Comparison of ENCODE assay signal across 9 cellular contexts in the genomic region with DNA sequence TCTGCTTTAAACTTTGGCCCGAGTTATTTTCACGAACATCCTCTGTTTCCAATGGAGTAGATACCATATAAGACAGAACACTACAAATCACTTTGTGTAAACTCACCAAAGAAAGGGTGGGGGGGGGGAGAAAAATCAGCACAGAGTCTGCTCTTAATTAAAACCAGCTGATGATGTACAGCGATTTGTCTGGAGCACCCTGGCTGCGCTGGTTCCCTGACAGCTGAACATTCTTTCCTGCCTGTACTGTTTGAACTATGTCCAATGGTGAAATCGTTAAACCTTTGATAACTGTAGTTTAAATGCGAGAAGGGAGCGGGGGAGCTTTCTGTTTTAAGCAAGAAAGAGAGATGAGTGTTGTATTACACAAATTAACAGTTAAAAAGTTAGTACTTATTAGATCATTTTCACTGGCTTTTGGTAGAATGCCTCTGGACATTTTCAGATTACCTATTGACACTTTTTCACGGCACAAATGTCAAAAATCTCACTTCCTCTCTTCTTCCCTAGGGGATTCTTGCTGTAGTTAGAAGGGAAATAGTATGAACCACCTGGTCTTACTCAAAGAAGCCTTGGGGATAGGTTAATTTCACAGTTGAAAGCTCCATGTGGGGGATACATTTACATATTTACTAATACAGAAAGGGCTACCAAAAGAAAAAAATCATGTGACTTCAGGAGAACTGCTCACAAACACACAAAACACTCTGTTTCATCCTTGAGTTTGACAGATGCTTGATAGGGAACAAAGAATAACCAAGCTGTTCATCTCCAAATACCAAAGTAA.
A peak's percentile ranks its signal among the peaks of the same experiment; 100 is the strongest.
DNase-seq lines count a peak whose midpoint lies in the region; ATAC-seq and TF ChIP-seq lines count a peak whose summit lies in the region.
"Had no signal": no experiment of that assay in that cellular context is flagged by ENCODE, and none has a peak within 500 bp of the region (broad histone marks: within the 10 kb centered on the region; RNA-seq: fewer than 3 reads in every experiment).

No MANE protein-coding gene starts in this region.

- H3K36me3 ChIP-seq in mesenchymal stem cell (ENCODE audit: control insufficient read depth in 1 of 2, insufficient read depth in 2 of 2, low read depth in 1 of 2, low read length in 2 of 2) (no peaks in the 10 kb centered on the region), spleen (no peaks in the 10 kb centered on the region)

- H3K9me3 ChIP-seq in mesenchymal stem cell (ENCODE audit: control insufficient read depth, low read length) (no peaks in the 10 kb centered on the region), spleen (peaks cover 0 to 7% (median 0%) of the 10 kb centered on the region in 8 donors)

- no peak overlapping the region for H3K18ac ChIP-seq in mesenchymal stem cell (ENCODE audit: low read depth in 1 of 2, low read length in 2 of 2)

- H4K91ac ChIP-seq in mesenchymal stem cell (ENCODE audit: low read length): no peak overlapping the region

- no peak overlapping the region for H3K14ac ChIP-seq in mesenchymal stem cell (ENCODE audit: low read length in 2 of 2)

- H3K4me3 ChIP-seq in GM12865 (ENCODE audit: low read depth, low read length) (no peak overlapping the region), mesenchymal stem cell (ENCODE audit: insufficient read depth in 1 of 2, low read depth in 1 of 2, low read length in 2 of 2) (peak overlapping the region in 1 of 2 experiments; percentile 43), spleen (no peak overlapping the region)
- no peak overlapping the region for H3K4me3 ChIP-seq in Jurkat, Clone E6-1 (ENCODE audit: low read length)

- no peak overlapping the region for H4K8ac ChIP-seq in mesenchymal stem cell (ENCODE audit: low read length)

- 52% methylated on average over 3 of the region's 8 CpGs for WGBS in mesenchymal stem cell
- WGBS in spleen, 5 donors: 43 to 73% (median 62%) methylated on average over 8 of the region's 8 CpGs

- H3K79me1 ChIP-seq in mesenchymal stem cell (replicated peaks; ENCODE audit: low read length, poor library complexity, severe bottlenecking): no peaks in the 10 kb centered on the region

- DNase-seq in GM12865 (ENCODE audit: low read depth): peak; percentile 74
- DNase-seq in Jurkat, Clone E6-1 (ENCODE audit: low read depth, low spot score): peak; percentile 23
- peak; percentile 49 for DNase-seq in mesenchymal stem cell
- no peak for DNase-seq in stimulated activated CD4-positive, alpha-beta T cell treated with anti-CD3 and anti-CD28 coated beads, Interleukin-1b, Interleukin-23, amount 100 ng/mL, for 48 hours
- DNase-seq in HPDE6-E6E7 (ENCODE audit: extremely low spot score): no peak
- no peak for DNase-seq in DMS79 treated with DMSO at 0.1 percent for 48 hours (lab: John Stamatoyannopoulos, UW)
- DNase-seq in spleen: no peak
- DNase-seq: activated CD4-positive, alpha-beta memory T cell treated with anti-CD3 and anti-CD28 coated beads, Interleukin-2, amount 10 ng/mL, durations not matched to agents 7 days and 5 days had no signal

- H2AK5ac ChIP-seq in mesenchymal stem cell (ENCODE audit: low read length, severe bottlenecking): no peak overlapping the region

- H3K27me3 ChIP-seq in mesenchymal stem cell (ENCODE audit: control insufficient read depth in 1 of 2, insufficient read depth in 1 of 2, low read length in 2 of 2) (no peaks in the 10 kb centered on the region), spleen (replicated peaks in 1 of 7) (no peaks in the 10 kb centered on the region)

- no peak overlapping the region for H2AFZ ChIP-seq in mesenchymal stem cell (ENCODE audit: low read depth, low read length)

- TF ChIP-seq POLR2A in spleen (IDR thresholded peaks at IDR 0.05): no peak

- peaks cover 3% of the 10 kb centered on the region for H3K4me1 ChIP-seq in mesenchymal stem cell (ENCODE audit: control insufficient read depth, insufficient read depth, low read depth, low read length)
- peaks cover 0 to 15% (median 5%) of the 10 kb centered on the region in 6 donors for H3K4me1 ChIP-seq in spleen

- no peak overlapping the region for H3K27ac ChIP-seq in mesenchymal stem cell (ENCODE audit: low read length, poor library complexity, severe bottlenecking)
- H3K27ac ChIP-seq in spleen: peak overlapping the region in 4 of 8 donors; percentile 14 to 30 (median 24)

- no peak for TF ChIP-seq CTCF in GM12865 (IDR thresholded peaks at IDR 0.05; ENCODE audit: insufficient read depth, low read depth, low read length, missing control alignments)
- TF ChIP-seq CTCF in spleen (IDR thresholded peaks at IDR 0.05 in 8 of 11, conservative IDR thresholded peaks at IDR 0.05 in 3 of 11): no peak

- intact Hi-C loops in spleen (cut with DNase I; ENCODE audit: low total_unique reads): no loop called here

- H3K4me2 ChIP-seq in mesenchymal stem cell (ENCODE audit: low read length, poor library complexity, severe bottlenecking): no peak overlapping the region

- H3K9ac ChIP-seq in mesenchymal stem cell (ENCODE audit: low read length): peak overlapping the region; percentile 72

- H2BK12ac ChIP-seq in mesenchymal stem cell (ENCODE audit: low read length in 2 of 2): no peak overlapping the region

- H2BK120ac ChIP-seq in mesenchymal stem cell (ENCODE audit: low read depth, low read length): no peak overlapping the region

- H2BK15ac ChIP-seq in mesenchymal stem cell (ENCODE audit: low read depth, poor library complexity, severe bottlenecking): no peak overlapping the region

- no peak overlapping the region for H3K4ac ChIP-seq in mesenchymal stem cell (ENCODE audit: low read depth in 1 of 2, low read length in 2 of 2)

- H2BK5ac ChIP-seq in mesenchymal stem cell (ENCODE audit: low read depth, low read length, poor library complexity, severe bottlenecking): no peak overlapping the region

- peak; percentile 95 for ATAC-seq in GM21529 (IDR thresholded peaks at IDR 0.05; ENCODE audit: unreplicated experiment)

- H3K23ac ChIP-seq in mesenchymal stem cell (ENCODE audit: low read length in 2 of 2): no peak overlapping the region

Comparison
In these comparisons a context has a peak if more than half of its experiments do, and no peak if none do; other contexts are left out.
1. DNase-seq: peak in GM12865 (single experiment), Jurkat, Clone E6-1 (single experiment) and mesenchymal stem cell (single experiment); none in stimulated activated CD4-positive, alpha-beta T cell treated with anti-CD3 and anti-CD28 coated beads, Interleukin-1b, Interleukin-23, amount 100 ng/mL, for 48 hours (single experiment), HPDE6-E6E7 (single experiment), DMS79 treated with DMSO at 0.1 percent for 48 hours (single experiment) and spleen (single experiment).